Comparison of ENCODE assay signal across 1 cellular context in the genomic region with DNA sequence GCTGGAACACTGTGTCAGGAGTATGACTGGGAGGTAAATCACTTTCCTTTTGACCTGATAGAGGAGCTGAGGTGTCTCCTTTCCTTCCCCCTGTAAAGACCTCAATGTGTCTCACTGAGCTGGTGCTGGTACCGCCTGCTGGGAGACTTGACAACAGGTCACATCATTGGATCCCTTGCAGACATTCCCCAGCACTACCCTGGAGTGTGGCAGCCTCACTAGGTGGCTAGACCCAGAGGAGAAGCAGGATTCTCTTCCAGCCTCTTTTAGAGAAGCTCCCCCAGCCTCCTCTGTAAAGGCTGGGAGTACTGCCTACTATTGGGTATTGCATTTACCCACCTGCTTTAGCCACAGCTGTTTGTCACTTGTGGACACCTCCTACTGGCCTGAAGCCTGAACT.
TF ChIP-seq lines count a peak whose summit lies in the region.

No MANE protein-coding gene starts in this region.

TF ChIP-seq in HCT116, 20 proteins besides CTCF, POLR2A, EP300 and RAD21 (continued from another document):
- TF ChIP-seq REST (IDR thresholded peaks at IDR 0.05; ENCODE audit: low read depth) (no peak), EZH2 (IDR thresholded peaks at IDR 0.05) (no peak), JUND (IDR thresholded peaks at IDR 0.05) (no peak), YY1 (IDR thresholded peaks at IDR 0.05; ENCODE audit: extremely low read depth, insufficient replicate concordance, low read depth, low read length) (no peak), POLR2AphosphoS5 (IDR thresholded peaks at IDR 0.05; ENCODE audit: low read depth, low read length) (no peak), CBX3 (IDR thresholded peaks at IDR 0.05; ENCODE audit: low read depth) (no peak), SP1 (IDR thresholded peaks at IDR 0.05; ENCODE audit: low read depth) (no peak), ELF1 (IDR thresholded peaks at IDR 0.05; ENCODE audit: borderline replicate concordance, low read depth) (no peak), ZNF274 (IDR thresholded peaks at IDR 0.05; ENCODE audit: low read depth, low read length) (no peak), EGR1 (IDR thresholded peaks at IDR 0.05; ENCODE audit: low read depth) (no peak), TCF7L2 (IDR thresholded peaks at IDR 0.05; ENCODE audit: borderline replicate concordance, extremely low read depth, insufficient read depth, insufficient read length) (no peak), SRF (IDR thresholded peaks at IDR 0.05; ENCODE audit: low read depth) (no peak), ATF3 (IDR thresholded peaks at IDR 0.05) (no peak), FOSL1 (IDR thresholded peaks at IDR 0.05; ENCODE audit: low read depth) (no peak)
TF ChIP-seq in HCT116: peak in this region for 0.
